Comparison of ENCODE assay signal across 9 cellular contexts in genomic region chr2:222734690-222735014, GRCh38.
DNase-seq lines count a peak whose midpoint lies in the region; ATAC-seq lines count a peak whose summit lies in the region.
"Had no signal": no experiment of that assay in that cellular context is flagged by ENCODE, and none has a peak within 500 bp of the region (broad histone marks: within the 10 kb centered on the region; RNA-seq: fewer than 3 reads in every experiment).

No MANE protein-coding gene starts in this region.

- peak overlapping the region in 6 of 11 experiments; percentile 4 to 32 (median 23); a peak in 6 of 22 replicates for H3K27ac ChIP-seq in BLaER1 treated with 17β-estradiol and CSF1 and Interleukin-3, amounts not matched to agents 10 nM and 100 nM
- no peak overlapping the region for H3K27ac ChIP-seq in naive thymus-derived CD4-positive, alpha-beta T cell (ENCODE audit: low read depth, low read length)

- peaks cover 0 to 3% (median 0%) of the 10 kb centered on the region in 11 donors for H3K9me3 Mint-ChIP-seq in naive thymus-derived CD4-positive, alpha-beta T cell

- H3K4me1 Mint-ChIP-seq in naive thymus-derived CD4-positive, alpha-beta T cell = peaks cover 0 to 14% (median 0%) of the 10 kb centered on the region in 7 donors

- no peak for DNase-seq in naive thymus-derived CD4-positive, alpha-beta T cell
- DNase-seq in DMS 273 treated with DMSO at 0.1 percent for 48 hours (lab: John Stamatoyannopoulos, UW) (no peak), GM03348 (ENCODE audit: low spot score) (no peak), SW480 (ENCODE audit: low spot score) (no peak)
- DNase-seq: mucosa of descending colon had no signal

- POLR2A ChIA-PET in naive thymus-derived CD4-positive, alpha-beta T cell (lab: Charles Lee) = no interaction called here

- intact Hi-C loops in naive thymus-derived CD4-positive, alpha-beta T cell (cut with micrococcal nuclease) = no loop called here

- no peak overlapping the region for H3K4me3 ChIP-seq in BLaER1 treated with 17β-estradiol and CSF1 and Interleukin-3, amounts not matched to agents 10 nM and 100 nM
- no peak overlapping the region for H3K4me3 ChIP-seq in naive thymus-derived CD4-positive, alpha-beta T cell (ENCODE audit: low read length)
- H3K4me3 ChIP-seq: mucosa of descending colon had no signal

- H4K20me1 ChIP-seq in BLaER1 treated with 17β-estradiol and CSF1 and Interleukin-3, amounts not matched to agents 10 nM and 100 nM = no peaks in the 10 kb centered on the region

- H3K4me2 ChIP-seq in BLaER1 treated with 17β-estradiol and CSF1 and Interleukin-3, amounts not matched to agents 10 nM and 100 nM = peak overlapping the region; percentile 16 to 56 (median 38); a peak in 21 of 22 replicates

- 0 out of 22 replicates have a peak overlapping the region, but pooled peaks of 1 of the 11 experiments have one; percentile 8 for H3K9ac ChIP-seq in BLaER1 treated with 17β-estradiol and CSF1 and Interleukin-3, amounts not matched to agents 10 nM and 100 nM

- no peaks in the 10 kb centered on the region for H3K27me3 ChIP-seq in BLaER1 treated with 17β-estradiol and CSF1 and Interleukin-3, amounts not matched to agents 10 nM and 100 nM
- H3K27me3 ChIP-seq in naive thymus-derived CD4-positive, alpha-beta T cell (ENCODE audit: control insufficient read depth in 2 of 2, insufficient read depth in 2 of 2, low read length in 2 of 2) = no peaks in the 10 kb centered on the region

- peaks cover 22 to 45% (median 32%) of the 10 kb centered on the region in 5 donors for H3K27me3 Mint-ChIP-seq in naive thymus-derived CD4-positive, alpha-beta T cell

- no peak overlapping the region for H3K4me3 Mint-ChIP-seq in naive thymus-derived CD4-positive, alpha-beta T cell

- H3K9me3 ChIP-seq in BLaER1 treated with 17β-estradiol and CSF1 and Interleukin-3, amounts not matched to agents 10 nM and 100 nM (replicated peaks in 1 of 11) = peaks cover 0 to 5% (median 0%) of the 10 kb centered on the region in 11 experiments; a peak in 3 of 22 replicates
- H3K9me3 ChIP-seq in naive thymus-derived CD4-positive, alpha-beta T cell (ENCODE audit: control insufficient read depth in 2 of 3, low read length in 3 of 3) = no peaks in the 10 kb centered on the region
- H3K9me3 ChIP-seq: mucosa of descending colon had no signal

- H3K36me3 Mint-ChIP-seq in naive thymus-derived CD4-positive, alpha-beta T cell = no peaks in the 10 kb centered on the region

- CTCF ChIA-PET in naive thymus-derived CD4-positive, alpha-beta T cell (lab: Charles Lee) = interaction anchor here (0.6 kb wide), 1 partner anchor 169 kb away, joined by 3 read pairs; no protein-coding TSS in a partner anchor

- H3K27ac Mint-ChIP-seq in naive thymus-derived CD4-positive, alpha-beta T cell = no peak overlapping the region

- H3K36me3 ChIP-seq in BLaER1 treated with 17β-estradiol and CSF1 and Interleukin-3, amounts not matched to agents 10 nM and 100 nM = no peaks in the 10 kb centered on the region
- no peaks in the 10 kb centered on the region for H3K36me3 ChIP-seq in naive thymus-derived CD4-positive, alpha-beta T cell (ENCODE audit: control insufficient read depth in 2 of 3, insufficient read depth in 3 of 3, low read length in 3 of 3)

- H3K4me1 ChIP-seq in BLaER1 treated with 17β-estradiol and CSF1 and Interleukin-3, amounts not matched to agents 10 nM and 100 nM = peaks cover 34 to 56% (median 47%) of the 10 kb centered on the region in 10 experiments
- no peaks in the 10 kb centered on the region for H3K4me1 ChIP-seq in naive thymus-derived CD4-positive, alpha-beta T cell (ENCODE audit: control insufficient read depth in 2 of 2, insufficient read depth in 2 of 2, low read length in 2 of 2)

- peak; percentile 74 for ATAC-seq in GM19035 (IDR thresholded peaks at IDR 0.05; ENCODE audit: unreplicated experiment)
- peak; percentile 77 for ATAC-seq in HG02678 (IDR thresholded peaks at IDR 0.05; ENCODE audit: unreplicated experiment)
- peak; percentile 78 for ATAC-seq in HG03565 (IDR thresholded peaks at IDR 0.05; ENCODE audit: unreplicated experiment)
- ATAC-seq in naive thymus-derived CD4-positive, alpha-beta T cell = no peak
